ENCODE assay signal across 20 cellular contexts in the genomic region with DNA sequence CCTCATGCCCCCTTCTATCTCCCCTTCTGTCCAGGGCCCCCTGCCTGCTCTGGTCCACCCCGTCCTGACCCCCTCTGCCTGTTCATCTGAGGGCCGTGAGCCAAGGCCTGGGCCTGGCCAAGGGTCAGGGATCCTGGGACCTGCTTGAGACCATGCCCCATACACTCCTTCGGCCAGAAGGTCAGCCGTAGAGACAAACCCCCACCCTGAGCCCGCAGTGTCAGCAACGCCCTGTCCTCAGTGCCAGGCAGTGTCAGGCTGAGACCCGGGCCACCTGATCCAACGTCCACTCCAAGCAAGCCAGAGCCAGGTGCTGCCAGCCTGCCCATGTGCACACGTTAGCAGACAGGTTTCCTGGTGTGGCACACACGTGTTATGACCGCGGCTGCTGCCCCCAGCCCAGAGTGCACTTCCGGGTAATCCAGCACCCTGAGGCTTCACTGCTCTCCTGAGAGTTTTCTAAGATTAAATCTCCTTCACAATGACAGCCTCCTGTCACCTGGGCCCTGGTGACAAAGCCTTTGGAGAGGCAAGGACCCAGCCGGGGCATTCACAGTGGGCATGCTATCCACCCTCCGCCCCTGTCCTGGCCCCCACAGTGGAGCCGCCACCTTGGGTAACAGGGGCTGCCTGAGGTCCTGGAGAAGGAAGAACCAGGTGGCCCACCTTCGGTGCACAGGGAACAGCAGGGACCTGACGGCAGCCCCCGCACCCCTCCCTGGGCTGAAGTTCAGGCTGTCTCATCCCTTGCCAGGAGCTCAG. TPM values are rescaled to one million over a fixed set of nuclear protein-coding genes. Genes with fewer than 3 reads are reported as not detected.
A peak's percentile ranks its signal among the peaks of the same experiment; 100 is the strongest.
DNase-seq lines count a peak whose midpoint lies in the region; TF ChIP-seq lines count a peak whose summit lies in the region.
"Had no signal": no experiment of that assay in that cellular context is flagged by ENCODE, and none has a peak within 500 bp of the region (broad histone marks: within the 10 kb centered on the region; RNA-seq: fewer than 3 reads in every experiment).

No MANE protein-coding gene starts in this region.

- POLR2A ChIA-PET in CD4-positive, alpha-beta memory T cell (lab: Charles Lee; ENCODE audit: partially characterized antibody) = no interaction called here
- POLR2A ChIA-PET in HEK293T (lab: Yijun Ruan, JAX) = interaction anchor here (1.5 kb wide), 1 partner anchor 17 kb away, joined by 4 read pairs; no protein-coding TSS in a partner anchor

- H3K27ac Mint-ChIP-seq in CD4-positive, alpha-beta memory T cell = no peak overlapping the region
- H3K27ac Mint-ChIP-seq: activated CD4-positive, alpha-beta T cell treated with anti-CD3 and anti-CD28 coated beads, Interleukin-2, amount 10 ng/mL, durations not matched to agents 24 days and 14 days; activated naive CD8-positive, alpha-beta T cell treated with anti-CD3 and anti-CD28 coated beads, Interleukin-2, amount 50 U/mL, for 24 hours; CD8-positive, alpha-beta memory T cell; GM23338 had no signal

- H3K4me1 ChIP-seq in BLaER1 = peaks cover 87% of the 10 kb centered on the region
- no peaks in the 10 kb centered on the region for H3K4me1 ChIP-seq in CD4-positive, alpha-beta memory T cell (ENCODE audit: insufficient read depth, low read length)

- H4K20me1 ChIP-seq in BLaER1 = no peaks in the 10 kb centered on the region; the same call in 1 of the 2 replicates

- H3K27me3 ChIP-seq in BLaER1 (no peaks in the 10 kb centered on the region), WERI-Rb-1 (ENCODE audit: insufficient read depth, low read depth, severe bottlenecking) (no peaks in the 10 kb centered on the region)
- no peaks in the 10 kb centered on the region for H3K27me3 ChIP-seq in CD4-positive, alpha-beta memory T cell (ENCODE audit: insufficient read depth, low read length)
- H3K27me3 ChIP-seq: cardiac muscle cell, ovary, vagina had no signal

- H3K27me3 Mint-ChIP-seq in CD4-positive, alpha-beta memory T cell = peaks cover 23 to 24% of the 10 kb centered on the region in 2 donors

- H3K9me3 ChIP-seq in BLaER1 = no peaks in the 10 kb centered on the region
- H3K9me3 ChIP-seq in WERI-Rb-1 (ENCODE audit: severe bottlenecking) = no peaks in the 10 kb centered on the region
- H3K9me3 ChIP-seq in CD4-positive, alpha-beta memory T cell (ENCODE audit: control insufficient read depth in 1 of 2, low read length in 2 of 2) = no peaks in the 10 kb centered on the region
- H3K9me3 ChIP-seq: ovary, vagina had no signal

- peak overlapping the region; percentile 76 for H3K27ac ChIP-seq in BLaER1
- H3K27ac ChIP-seq in WERI-Rb-1 = peak overlapping the region; percentile 71
- no peak overlapping the region for H3K27ac ChIP-seq in CD4-positive, alpha-beta memory T cell (ENCODE audit: low read depth, low read length)
- H3K27ac ChIP-seq: cardiac muscle cell, KMS-11, ovary, vagina had no signal

- H3K4me3 Mint-ChIP-seq in CD4-positive, alpha-beta memory T cell = no peak overlapping the region
- H3K4me3 Mint-ChIP-seq: activated CD4-positive, alpha-beta T cell treated with anti-CD3 and anti-CD28 coated beads, Interleukin-2, amount 10 ng/mL, durations not matched to agents 24 days and 14 days; activated naive CD8-positive, alpha-beta T cell treated with anti-CD3 and anti-CD28 coated beads, Interleukin-2, amount 50 U/mL, for 24 hours; CD8-positive, alpha-beta memory T cell; GM23338 had no signal

- H3K36me3 Mint-ChIP-seq in CD4-positive, alpha-beta memory T cell = no peaks in the 10 kb centered on the region
- H3K36me3 Mint-ChIP-seq: CD8-positive, alpha-beta memory T cell had no signal

- H3K4me3 ChIP-seq in BLaER1 = no peak overlapping the region
- H3K4me3 ChIP-seq in WERI-Rb-1 (ENCODE audit: low read depth, low read length) = no peak overlapping the region
- H3K4me3 ChIP-seq in CD4-positive, alpha-beta memory T cell (ENCODE audit: low read length in 2 of 2) = no peak overlapping the region
- H3K4me3 ChIP-seq: cardiac muscle cell, GM23338, ovary, vagina had no signal

- H3K36me3 ChIP-seq in BLaER1 (no peaks in the 10 kb centered on the region), WERI-Rb-1 (no peaks in the 10 kb centered on the region; the same call in none of the 2 replicates)
- no peaks in the 10 kb centered on the region for H3K36me3 ChIP-seq in CD4-positive, alpha-beta memory T cell (ENCODE audit: insufficient read depth, low read length)
- H3K36me3 ChIP-seq: cardiac muscle cell, ovary, vagina had no signal

- peak in 2 of 3 experiments; percentile 41 to 53 for DNase-seq in NCI-H1417 (lab: John Stamatoyannopoulos, UW)
- DNase-seq in NCI-H1417 treated with DMSO at 0.1 percent for 48 hours (lab: John Stamatoyannopoulos, UW) = no peak
- DNase-seq in WERI-Rb-1 = peak; percentile 59
- peak; percentile 77 for DNase-seq in mucosa of gallbladder (ENCODE audit: low spot score)
- no peak for DNase-seq in CD4-positive, alpha-beta memory T cell
- DNase-seq in NCI-H524 treated with DMSO at 0.1 percent for 48 hours (lab: John Stamatoyannopoulos, UW) = no peak
- DNase-seq in HEK293T (ENCODE audit: extremely low spot score) = no peak
- DNase-seq: activated CD4-positive, alpha-beta T cell treated with anti-CD3 and anti-CD28 coated beads, Interleukin-2, amount 10 ng/mL, durations not matched to agents 24 days and 14 days; activated naive CD8-positive, alpha-beta T cell treated with anti-CD3 and anti-CD28 coated beads, Interleukin-2, amount 50 U/mL, for 24 hours; effector CD8-positive, alpha-beta T cell; hippocampal formation; NCI-H1092 treated with DMSO at 0.1 percent for 48 hours had no signal

- H3K4me1 Mint-ChIP-seq in CD4-positive, alpha-beta memory T cell = peaks cover 0 to 5% (median 2%) of the 10 kb centered on the region in 4 donors

- CTCF ChIA-PET in CD4-positive, alpha-beta memory T cell (lab: Charles Lee; ENCODE audit: partially characterized antibody) = no interaction called here
- CTCF ChIA-PET in HEK293T (lab: Yijun Ruan, JAX) = no interaction called here

- no peak for TF ChIP-seq CTCF in WERI-Rb-1 (IDR thresholded peaks at IDR 0.05; ENCODE audit: low read depth, low read length)

- 0 out of 2 replicates have a peak overlapping the region, but pooled peaks have one; percentile 1 for H3K9ac ChIP-seq in BLaER1
- H3K9ac ChIP-seq: KMS-11 had no signal

- intact Hi-C loops in CD4-positive, alpha-beta memory T cell (cut with micrococcal nuclease) = no loop called here

- H3K9me3 Mint-ChIP-seq in CD4-positive, alpha-beta memory T cell = peaks cover 0 to 2% (median 0%) of the 10 kb centered on the region in 8 donors
- H3K9me3 Mint-ChIP-seq: activated CD4-positive, alpha-beta T cell treated with anti-CD3 and anti-CD28 coated beads, Interleukin-2, amount 10 ng/mL, durations not matched to agents 24 days and 14 days; activated naive CD8-positive, alpha-beta T cell treated with anti-CD3 and anti-CD28 coated beads, Interleukin-2, amount 50 U/mL, for 24 hours had no signal

- peak overlapping the region; percentile 93 for H3K4me2 ChIP-seq in BLaER1
- H3K4me2 ChIP-seq: GM23338, KMS-11 had no signal

TF ChIP-seq in HEK293T, 16 proteins besides CTCF, POLR2A, EP300 and RAD21:
- TF ChIP-seq ZNF384 (IDR thresholded peaks at IDR 0.05) = no peak
- TF ChIP-seq BHLHE40 (IDR thresholded peaks at IDR 0.05; ENCODE audit: borderline replicate concordance) = no peak
- no peak for TF ChIP-seq NFRKB (IDR thresholded peaks at IDR 0.05)
- no peak for TF ChIP-seq SUZ12 (IDR thresholded peaks at IDR 0.05)
- no peak for TF ChIP-seq ARNT (IDR thresholded peaks at IDR 0.05)
- no peak for TF ChIP-seq TARDBP (IDR thresholded peaks at IDR 0.05)
- no peak for TF ChIP-seq FOXA1 (IDR thresholded peaks at IDR 0.05)
- TF ChIP-seq, protein P1, sequence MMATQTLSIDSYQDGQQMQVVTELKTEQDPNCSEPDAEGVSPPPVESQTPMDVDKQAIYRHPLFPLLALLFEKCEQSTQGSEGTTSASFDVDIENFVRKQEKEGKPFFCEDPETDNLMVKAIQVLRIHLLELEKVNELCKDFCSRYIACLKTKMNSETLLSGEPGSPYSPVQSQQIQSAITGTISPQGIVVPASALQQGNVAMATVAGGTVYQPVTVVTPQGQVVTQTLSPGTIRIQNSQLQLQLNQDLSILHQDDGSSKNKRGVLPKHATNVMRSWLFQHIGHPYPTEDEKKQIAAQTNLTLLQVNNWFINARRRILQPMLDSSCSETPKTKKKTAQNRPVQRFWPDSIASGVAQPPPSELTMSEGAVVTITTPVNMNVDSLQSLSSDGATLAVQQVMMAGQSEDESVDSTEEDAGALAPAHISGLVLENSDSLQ (IDR thresholded peaks at IDR 0.05) = no peak
- TF ChIP-seq FOXM1 (IDR thresholded peaks at IDR 0.05; ENCODE audit: borderline replicate concordance) = no peak
- no peak for TF ChIP-seq ELF4 (IDR thresholded peaks at IDR 0.05)
- no peak for TF ChIP-seq FOXK2 (IDR thresholded peaks at IDR 0.05)
- TF ChIP-seq CTBP1 (IDR thresholded peaks at IDR 0.05; ENCODE audit: borderline replicate concordance) = no peak
- TF ChIP-seq L3MBTL2 (conservative IDR thresholded peaks at IDR 0.05) = no peak
- no peak for TF ChIP-seq LEF1 (IDR thresholded peaks at IDR 0.05; ENCODE audit: borderline replicate concordance)
- no peak for TF ChIP-seq SP1 (IDR thresholded peaks at IDR 0.05)
- no peak for TF ChIP-seq HDGF (IDR thresholded peaks at IDR 0.05; ENCODE audit: borderline replicate concordance)

RNA-seq across cellular contexts. Expression of a gene that starts 10.1 kb away (rescaled TPM):
- 15.0 TPM for total RNA-seq in mucosa of gallbladder
- not detected for total RNA-seq in CD4-positive, alpha-beta memory T cell
- polyA plus RNA-seq in CD4-positive, alpha-beta memory T cell = under 1 TPM in 1 of 2 donors, not detected in 1; 0.10 TPM
- total RNA-seq: activated CD4-positive, alpha-beta T cell treated with anti-CD3 and anti-CD28 coated beads, Interleukin-2, amount 10 ng/mL, durations not matched to agents 24 days and 14 days; CD8-positive, alpha-beta memory T cell; SK-MEL-5 had no signal

RNA-seq across cellular contexts. Expression of a gene that starts 45.4 kb away (rescaled TPM):
- total RNA-seq in mucosa of gallbladder = 54.1 TPM
- total RNA-seq in CD4-positive, alpha-beta memory T cell = 10 to 100 TPM; 63.6 to 69.5 TPM
- polyA plus RNA-seq in CD4-positive, alpha-beta memory T cell = 10 to 100 TPM; 63.0 to 67.7 TPM

RNA-seq across cellular contexts. Expression of a gene that starts 46.7 kb away (rescaled TPM):
- total RNA-seq in mucosa of gallbladder = 22.5 TPM
- total RNA-seq in CD4-positive, alpha-beta memory T cell = 10 to 100 TPM; 43.4 to 46.5 TPM
- polyA plus RNA-seq in CD4-positive, alpha-beta memory T cell = 1 to 10 TPM in 1 of 2 donors, under 1 TPM in 1; 0.89 to 1.7 TPM

RNA-seq across cellular contexts. Expression of a gene that starts 52.6 kb away (rescaled TPM):
- total RNA-seq in mucosa of gallbladder = 1.8 TPM
- 1 to 10 TPM; 2.2 to 2.9 TPM for total RNA-seq in CD4-positive, alpha-beta memory T cell
- under 1 TPM in 1 of 2 donors, not detected in 1; 0.50 TPM for polyA plus RNA-seq in CD4-positive, alpha-beta memory T cell

Comparison
In these comparisons a context has a peak if more than half of its experiments do, and no peak if none do; other contexts are left out.
1. DNase-seq: peak in NCI-H1417 (2 of 3), WERI-Rb-1 (single experiment) and mucosa of gallbladder (single experiment); none in NCI-H1417 treated with DMSO at 0.1 percent for 48 hours (single experiment), CD4-positive, alpha-beta memory T cell (0 of 5), NCI-H524 treated with DMSO at 0.1 percent for 48 hours (single experiment) and HEK293T (single experiment).
2. RNA of a gene that starts 10.1 kb away (total RNA-seq): 15.0 TPM in mucosa of gallbladder (single experiment); not detected in CD4-positive, alpha-beta memory T cell; every median in the first group is over 10 times any median in the second.